In the genomic region with DNA sequence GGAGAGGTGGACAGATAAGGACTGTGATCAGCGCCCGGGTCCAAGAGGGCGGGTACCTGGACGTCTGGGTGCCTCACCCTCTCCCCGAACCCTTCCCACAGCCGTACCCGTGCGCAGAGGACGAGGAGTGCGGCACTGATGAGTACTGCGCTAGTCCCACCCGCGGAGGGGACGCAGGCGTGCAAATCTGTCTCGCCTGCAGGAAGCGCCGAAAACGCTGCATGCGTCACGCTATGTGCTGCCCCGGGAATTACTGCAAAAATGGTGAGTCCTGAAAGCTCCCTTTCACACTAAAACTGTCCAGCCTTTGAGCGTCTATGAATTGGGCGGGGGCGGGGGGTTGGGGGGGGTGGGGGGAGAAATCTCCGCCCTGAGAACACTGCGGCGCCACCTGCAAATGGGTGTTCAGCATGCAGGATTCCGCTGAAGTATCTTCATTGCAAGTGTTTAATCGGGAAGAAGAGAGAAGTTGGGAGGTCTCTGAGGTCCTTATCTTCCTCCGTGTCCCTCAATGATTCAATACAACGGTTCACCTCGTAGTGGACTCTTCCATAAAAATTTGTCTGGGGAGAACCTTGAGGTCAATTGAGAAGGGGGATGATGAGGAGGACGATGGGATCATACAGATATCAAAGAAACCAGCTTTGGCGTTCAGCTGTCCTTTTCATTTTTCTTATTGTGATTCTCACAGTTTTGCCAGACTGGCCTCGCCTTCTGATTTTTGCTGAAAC, we compare ENCODE assay signal across 9 cellular contexts. TPM values are rescaled to one million over a fixed set of nuclear protein-coding genes. Genes with fewer than 3 reads are reported as not detected.
DNase-seq lines count a peak whose midpoint lies in the region; ATAC-seq and TF ChIP-seq lines count a peak whose summit lies in the region.
"Had no signal": no experiment of that assay in that cellular context is flagged by ENCODE, and none has a peak within 500 bp of the region (broad histone marks: within the 10 kb centered on the region; RNA-seq: fewer than 3 reads in every experiment).

No MANE protein-coding gene starts in this region.

- no peak overlapping the region for H3K18ac ChIP-seq in H9 (ENCODE audit: insufficient read length, low read depth, low read length)

- H3K4me2 ChIP-seq in H9 (ENCODE audit: insufficient read depth, insufficient read length, low read length) = peak overlapping the region; percentile 68

- no peaks in the 10 kb centered on the region; a peak in 1 of 5 replicates for H3K9me3 Mint-ChIP-seq in H9
- H3K9me3 Mint-ChIP-seq in activated B cell treated with CpG ODN at 0.5 μM for 24 hours = no peaks in the 10 kb centered on the region

- H3K27ac ChIP-seq in H9 (ENCODE audit: insufficient read length, low read depth, low read length) (no peak overlapping the region), skeletal muscle tissue (ENCODE audit: low read depth, low read length) (no peak overlapping the region)

- H3K9ac ChIP-seq in H9 (ENCODE audit: extremely low read depth, insufficient read length, low read length) (no peak overlapping the region), skeletal muscle tissue (ENCODE audit: low read depth in 1 of 3, low read length in 3 of 3) (peak overlapping the region in 2 of 3 donors; percentile 52 to 64)

- H2BK20ac ChIP-seq in H9 (ENCODE audit: low read depth, low read length, poor library complexity, severe bottlenecking) = no peak overlapping the region

- H3K36me3 Mint-ChIP-seq in H9 (ENCODE audit: insufficient read depth in 1 of 3, low read depth in 3 of 3) = no peaks in the 10 kb centered on the region
- H3K36me3 Mint-ChIP-seq in activated B cell treated with CpG ODN at 0.5 μM for 24 hours (ENCODE audit: low read depth) = no peaks in the 10 kb centered on the region

- H3K23me2 ChIP-seq in H9 (ENCODE audit: insufficient read length, low read depth, low read length, poor library complexity, severe bottlenecking) = peaks cover 18% of the 10 kb centered on the region

- no peaks in the 10 kb centered on the region for H3K79me1 ChIP-seq in H9 (ENCODE audit: insufficient read depth, low read depth, low read length, poor library complexity, severe bottlenecking)

- no peak overlapping the region for H2BK5ac ChIP-seq in H9 (ENCODE audit: insufficient read length, low read length)

- H2BK120ac ChIP-seq in H9 (ENCODE audit: low read depth, low read length, poor library complexity, severe bottlenecking) = no peak overlapping the region

- H3T11ph ChIP-seq in H9 (ENCODE audit: low read length) = no peak overlapping the region

- H4K5ac ChIP-seq in H9 (ENCODE audit: insufficient read length, low read depth, low read length) = no peak overlapping the region

- CTCF ChIA-PET in activated B cell treated with CpG ODN at 0.5 μM for 24 hours (lab: Charles Lee) = no interaction called here

- H3K27me3 Mint-ChIP-seq in H9 (ENCODE audit: low read depth) (peaks cover 85% of the 10 kb centered on the region), activated B cell treated with CpG ODN at 0.5 μM for 24 hours (peaks cover 35% of the 10 kb centered on the region)

- DNase-seq in H9 (no peak), activated B cell treated with CpG ODN at 0.5 μM for 24 hours (no peak), NCI-H1092 (lab: John Stamatoyannopoulos, UW) (no peak), NCI-H2029 treated with DMSO at 0.1 percent for 48 hours (lab: John Stamatoyannopoulos, UW) (no peak), GM19238 (ENCODE audit: insufficient read length, low spot score) (no peak), HUDEP-2 (lab: John Stamatoyannopoulos, UW; ENCODE audit: unreplicated experiment in 76 of 76) (no peak)

- no peak overlapping the region for H3K4ac ChIP-seq in H9 (ENCODE audit: low read depth, low read length)

- peaks cover 4% of the 10 kb centered on the region for H4K20me1 ChIP-seq in H9 (ENCODE audit: control insufficient read depth, insufficient read depth, insufficient read length)

- H3K9me3 ChIP-seq in H9 (ENCODE audit: control insufficient read depth, low read depth, low read length) (no peaks in the 10 kb centered on the region), skeletal muscle tissue (ENCODE audit: control insufficient read depth in 3 of 3, low read length in 3 of 3) (no peaks in the 10 kb centered on the region)

- H3K56ac ChIP-seq in H9 (ENCODE audit: insufficient read length, low read depth, low read length) = no peak overlapping the region

- H3K4me3 Mint-ChIP-seq in H9 (peak overlapping the region; percentile 66 to 87), activated B cell treated with CpG ODN at 0.5 μM for 24 hours (peak overlapping the region; percentile 83)

- TF ChIP-seq CTCF in H9 (conservative IDR thresholded peaks at IDR 0.05) (no peak), activated B cell treated with CpG ODN at 0.5 μM for 24 hours (IDR thresholded peaks at IDR 0.05) (no peak)

- no peak overlapping the region for H4K91ac ChIP-seq in H9 (ENCODE audit: insufficient read length, low read depth, low read length)

- H3K79me2 ChIP-seq in H9 (ENCODE audit: insufficient read depth, low read length) = no peaks in the 10 kb centered on the region

- peak; percentile 58 for ATAC-seq in activated B cell treated with CpG ODN at 0.5 μM for 24 hours (ENCODE audit: low read depth)

- H2AFZ ChIP-seq in H9 (ENCODE audit: low read length) = no peak overlapping the region

- H3K27ac Mint-ChIP-seq in H9 (no peak overlapping the region), activated B cell treated with CpG ODN at 0.5 μM for 24 hours (no peak overlapping the region)

- peaks cover 12 to 13% of the 10 kb centered on the region in 2 experiments for H3K4me1 Mint-ChIP-seq in H9
- H3K4me1 Mint-ChIP-seq in activated B cell treated with CpG ODN at 0.5 μM for 24 hours = peaks cover 22% of the 10 kb centered on the region

- no peak overlapping the region for H2AK5ac ChIP-seq in H9 (ENCODE audit: insufficient read length, low read length)

- H2BK15ac ChIP-seq in H9 (ENCODE audit: low read depth, low read length) = no peak overlapping the region

- POLR2A ChIA-PET in activated B cell treated with CpG ODN at 0.5 μM for 24 hours (lab: Charles Lee) = no interaction called here

- no peak overlapping the region for H3K23ac ChIP-seq in H9 (ENCODE audit: insufficient read length, low read depth, low read length)

- H3K27me3 ChIP-seq in H9 (ENCODE audit: insufficient read depth, low read length) (peaks cover 50% of the 10 kb centered on the region), skeletal muscle tissue (ENCODE audit: control insufficient read depth in 3 of 3, insufficient read depth in 3 of 3, low read length in 3 of 3) (peaks cover 7 to 16% (median 10%) of the 10 kb centered on the region in 3 donors)

- H3K4me3 ChIP-seq in iPS-11a (ENCODE audit: low read depth, low read length) (peak overlapping the region; percentile 38), skeletal muscle tissue (ENCODE audit: low read length in 3 of 3) (peak overlapping the region; percentile 67 to 74 (median 73))

- no peak overlapping the region for H2BK12ac ChIP-seq in H9 (ENCODE audit: insufficient read length, low read depth, low read length)

- H3K4me1 ChIP-seq in H9 (ENCODE audit: insufficient read depth, low read length) (0 out of 2 replicates have a peak, but pooled peaks cover 2% of the 10 kb centered on the region), skeletal muscle tissue (ENCODE audit: control insufficient read depth in 3 of 3, insufficient read depth in 3 of 3, low read length in 3 of 3) (peaks cover 11 to 19% (median 18%) of the 10 kb centered on the region in 3 donors)

- H3K14ac ChIP-seq in H9 (ENCODE audit: insufficient read depth, low read length) = no peak overlapping the region

- WGBS in H9 (ENCODE audit: extremely low coverage, insufficient read length, low lambda C conversion rate) = no CpG with 5 or more reads among the region's 36 CpGs

- intact Hi-C loops in activated B cell treated with CpG ODN at 0.5 μM for 24 hours (cut with micrococcal nuclease) = no loop called here

- H3K36me3 ChIP-seq in skeletal muscle tissue (ENCODE audit: control insufficient read depth in 3 of 3, insufficient read depth in 3 of 3, low read length in 3 of 3) = no peaks in the 10 kb centered on the region

- no peak overlapping the region for H4K8ac ChIP-seq in H9 (replicated peaks; ENCODE audit: insufficient read length, low read depth, low read length)

RNA-seq across cellular contexts. Expression of a gene that starts 0.9 kb away (rescaled TPM):
- 0.64 and 1.1 TPM in 2 replicates for total RNA-seq in H9 (2021)
- not detected in 2 replicates for total RNA-seq in activated B cell treated with CpG ODN at 0.5 μM for 24 hours
- under 0.01 TPM for total RNA-seq in skeletal muscle tissue
- total RNA-seq: HT1080 had no signal
